Comparison of ENCODE assay signal across 8 cellular contexts in genomic region chr11:65418431-65418680, GRCh38. TPM values are rescaled to one million over a fixed set of nuclear protein-coding genes. Genes with fewer than 3 reads are reported as not detected.
DNase-seq lines count a peak whose midpoint lies in the region; ATAC-seq and TF ChIP-seq lines count a peak whose summit lies in the region.

No MANE protein-coding gene starts in this region.

- H3K27ac Mint-ChIP-seq in T-helper 1 cell treated with Interleukin-12 subunit alpha and Interleukin-12 subunit beta and Interleukin-4 antibody, amounts not matched to agents 30 μg/mL and 1 μg/mL, for 36 hours = peak overlapping the region; percentile 99
- H3K27ac Mint-ChIP-seq in activated naive CD4-positive, alpha-beta T cell treated with anti-CD3 and anti-CD28 coated beads, Interleukin-2, amount 50 U/mL, for 72 hours = peak overlapping the region; percentile 99 to 100

- H3K27ac ChIP-seq in iPS-20b (ENCODE audit: low read length) (peak overlapping the region; percentile 84), suprapubic skin (peak overlapping the region; percentile 98)

- no peak for TF ChIP-seq POLR2A in suprapubic skin (IDR thresholded peaks at IDR 0.05)

- no peak for DNase-seq in T-helper 1 cell
- no peak for DNase-seq in activated naive CD4-positive, alpha-beta T cell treated with anti-CD3 and anti-CD28 coated beads, Interleukin-2, amount 50 U/mL, for 72 hours (ENCODE audit: low spot score in 2 of 2)
- no peak for DNase-seq in suprapubic skin (ENCODE audit: low spot score in 2 of 2)
- no peak for DNase-seq in stimulated activated CD4-positive, alpha-beta T cell treated with anti-CD3 and anti-CD28 coated beads, Interleukin-4, amount 100 ng/mL, for 24 hours
- DNase-seq in mesenteric fat pad (ENCODE audit: low spot score) = no peak
- DNase-seq in NCI-H1436 treated with DMSO at 0.1 percent for 48 hours (lab: John Stamatoyannopoulos, UW) = no peak

- peaks cover 14% of the 10 kb centered on the region for H3K36me3 Mint-ChIP-seq in T-helper 1 cell treated with Interleukin-12 subunit alpha and Interleukin-12 subunit beta and Interleukin-4 antibody, amounts not matched to agents 30 μg/mL and 1 μg/mL, for 36 hours (ENCODE audit: low read depth)
- peaks cover 11 to 36% of the 10 kb centered on the region in 2 donors for H3K36me3 Mint-ChIP-seq in activated naive CD4-positive, alpha-beta T cell treated with anti-CD3 and anti-CD28 coated beads, Interleukin-2, amount 50 U/mL, for 72 hours

- H3K4me1 ChIP-seq in iPS-20b (ENCODE audit: insufficient read depth, low read length) (peaks cover 32% of the 10 kb centered on the region), suprapubic skin (peaks cover 73% of the 10 kb centered on the region)

- H3K4me1 Mint-ChIP-seq in T-helper 1 cell treated with Interleukin-12 subunit alpha and Interleukin-12 subunit beta and Interleukin-4 antibody, amounts not matched to agents 30 μg/mL and 1 μg/mL, for 36 hours (ENCODE audit: low read depth) = peaks cover 52% of the 10 kb centered on the region

- H3K36me3 ChIP-seq in iPS-20b (ENCODE audit: insufficient read depth, low read depth, low read length) (no peaks in the 10 kb centered on the region), suprapubic skin (peaks cover 7% of the 10 kb centered on the region)

- H3K9me3 Mint-ChIP-seq in T-helper 1 cell treated with Interleukin-12 subunit alpha and Interleukin-12 subunit beta and Interleukin-4 antibody, amounts not matched to agents 30 μg/mL and 1 μg/mL, for 36 hours = no peaks in the 10 kb centered on the region
- no peaks in the 10 kb centered on the region for H3K9me3 Mint-ChIP-seq in activated naive CD4-positive, alpha-beta T cell treated with anti-CD3 and anti-CD28 coated beads, Interleukin-2, amount 50 U/mL, for 72 hours

- H3K27me3 ChIP-seq in iPS-20b (ENCODE audit: insufficient read depth, low read length) = no peaks in the 10 kb centered on the region
- no peaks in the 10 kb centered on the region for H3K27me3 ChIP-seq in suprapubic skin

- peak; percentile 0 to 1 for ATAC-seq in activated naive CD4-positive, alpha-beta T cell treated with anti-CD3 and anti-CD28 coated beads, Interleukin-2, amount 50 U/mL, for 72 hours

- H3K9ac ChIP-seq in iPS-20b (ENCODE audit: low read depth, low read length) = peak overlapping the region; percentile 93; the same call in 1 of the 2 replicates

- TF ChIP-seq EP300 in suprapubic skin (IDR thresholded peaks at IDR 0.05) = no peak

- WGBS in suprapubic skin = 8% methylated on average over 2 of the region's 4 CpGs

- no peak for TF ChIP-seq CTCF in suprapubic skin (IDR thresholded peaks at IDR 0.05)

- H3K9me3 ChIP-seq in iPS-20b (ENCODE audit: insufficient read depth, low read depth, low read length) (no peaks in the 10 kb centered on the region), suprapubic skin (no peaks in the 10 kb centered on the region)

- H3K4me3 ChIP-seq in iPS-20b (ENCODE audit: low read length) = peak overlapping the region; percentile 50; the same call in 1 of the 2 replicates
- peak overlapping the region; percentile 91 for H3K4me3 ChIP-seq in suprapubic skin

- H3K27me3 Mint-ChIP-seq in T-helper 1 cell treated with Interleukin-12 subunit alpha and Interleukin-12 subunit beta and Interleukin-4 antibody, amounts not matched to agents 30 μg/mL and 1 μg/mL, for 36 hours (ENCODE audit: low read depth) = peaks cover 7% of the 10 kb centered on the region

- peak overlapping the region; percentile 99 for H3K4me3 Mint-ChIP-seq in T-helper 1 cell treated with Interleukin-12 subunit alpha and Interleukin-12 subunit beta and Interleukin-4 antibody, amounts not matched to agents 30 μg/mL and 1 μg/mL, for 36 hours

RNA-seq across cellular contexts. Expression of gene NEAT1, which starts 4.2 kb away (rescaled TPM):
- 1,000 to 10,000 TPM in 1 of 2 donors, 100 to 1,000 TPM in 1; 836 to 2,329 TPM for total RNA-seq in activated naive CD4-positive, alpha-beta T cell treated with anti-CD3 and anti-CD28 coated beads, Interleukin-2, amount 50 U/mL, for 72 hours
- total RNA-seq in suprapubic skin (1,000 to 10,000 TPM in 1 of 4 donors, 100 to 1,000 TPM in 3; 336 to 2,041 (median 481) TPM), mesenteric fat pad (1,527 TPM)

RNA-seq across cellular contexts. Expression of gene FRMD8, which starts 31.9 kb away (rescaled TPM):
- total RNA-seq in activated naive CD4-positive, alpha-beta T cell treated with anti-CD3 and anti-CD28 coated beads, Interleukin-2, amount 50 U/mL, for 72 hours = 10 to 100 TPM; 39.7 to 53.4 TPM
- 100 to 1,000 TPM in 1 of 4 donors, 10 to 100 TPM in 3; 56.2 to 107 (median 81.5) TPM for total RNA-seq in suprapubic skin
- 44.0 TPM for total RNA-seq in mesenteric fat pad

RNA-seq across cellular contexts. Expression of gene SLC25A45, which starts 35.9 kb away (rescaled TPM):
- 10 to 100 TPM in 1 of 2 donors, 1 to 10 TPM in 1; 9.7 to 18.5 TPM for total RNA-seq in activated naive CD4-positive, alpha-beta T cell treated with anti-CD3 and anti-CD28 coated beads, Interleukin-2, amount 50 U/mL, for 72 hours
- total RNA-seq in suprapubic skin (1 to 10 TPM; 3.9 to 6.2 (median 4.7) TPM), mesenteric fat pad (8.7 TPM)
